Comparison of ENCODE assay signal across 24 cellular contexts in genomic region chr10:124235232-124235631, GRCh38.
A peak's percentile ranks its signal among the peaks of the same experiment; 100 is the strongest.
DNase-seq lines count a peak whose midpoint lies in the region; ATAC-seq, FAIRE-seq and TF ChIP-seq lines count a peak whose summit lies in the region.
"Had no signal": no experiment of that assay in that cellular context is flagged by ENCODE, and none has a peak within 500 bp of the region (broad histone marks: within the 10 kb centered on the region; RNA-seq: fewer than 3 reads in every experiment).

No MANE protein-coding gene starts in this region.

- no peaks in the 10 kb centered on the region for H3K9me1 ChIP-seq in K562 (ENCODE audit: control insufficient read depth, insufficient read depth, low read length)

- H3K27ac ChIP-seq in K562 (ENCODE audit: extremely low read depth, low read depth, low read length), result no peak overlapping the region
- H3K27ac ChIP-seq in neural progenitor cell, result no peak overlapping the region
- H3K27ac ChIP-seq: BLaER1 had no signal

- H3F3A ChIP-seq in neural progenitor cell (ENCODE audit: low read depth), result no peaks in the 10 kb centered on the region

- H3K4me1 ChIP-seq in K562 (replicated peaks in 1 of 2; ENCODE audit: control insufficient read depth in 2 of 2, insufficient read depth in 2 of 2, low read length in 2 of 2) (no peaks in the 10 kb centered on the region), neural progenitor cell (no peaks in the 10 kb centered on the region)

- no peak for DNase-seq in activated CD4-positive, alpha-beta T cell treated with anti-CD3 and anti-CD28 coated beads, Interleukin-2, amount 10 ng/mL, durations not matched to agents 7 days and 5 days
- DNase-seq in activated CD4-positive, alpha-beta T cell treated with anti-CD3 and anti-CD28 coated beads, Interleukin-2, amount 10 ng/mL, durations not matched to agents 24 days and 14 days, result no peak
- DNase-seq in K562 (ENCODE audit: extremely low read depth in 1 of 4, low spot score in 3 of 4), result no peak
- DNase-seq in neural progenitor cell (ENCODE audit: low spot score), result no peak
- DNase-seq in Calu3, result no peak
- DNase-seq in GM12891 (ENCODE audit: insufficient read length, low spot score), result no peak
- no peak for DNase-seq in activated T-cell treated with anti-CD3 and anti-CD28 coated beads for 4 hours
- DNase-seq: 8988T; ACHN; BE2C; C1 segment of cervical spinal cord; CD4-positive, alpha-beta memory T cell; CD4-positive, CD25-positive, alpha-beta regulatory T cell; CD8-positive, alpha-beta memory T cell; COR-L47; DMS79 treated with DMSO at 0.1 percent for 48 hours; GF-D8 had no signal

- H4K20me1 ChIP-seq in K562 (replicated peaks; ENCODE audit: control insufficient read depth, insufficient read depth, low read length) (no peaks in the 10 kb centered on the region), neural progenitor cell (ENCODE audit: low read depth) (no peaks in the 10 kb centered on the region)
- H4K20me1 ChIP-seq: BLaER1 had no signal

- no peaks in the 10 kb centered on the region for H3K36me3 Mint-ChIP-seq in activated CD4-positive, alpha-beta T cell treated with anti-CD3 and anti-CD28 coated beads, Interleukin-2, amount 10 ng/mL, durations not matched to agents 7 days and 5 days (ENCODE audit: low read depth)
- H3K36me3 Mint-ChIP-seq in activated CD4-positive, alpha-beta T cell treated with anti-CD3 and anti-CD28 coated beads, Interleukin-2, amount 10 ng/mL, durations not matched to agents 24 days and 14 days (ENCODE audit: low read depth), result no peaks in the 10 kb centered on the region
- H3K36me3 Mint-ChIP-seq in neural progenitor cell (no peaks in the 10 kb centered on the region), Calu3 (ENCODE audit: insufficient read depth, unreplicated experiment) (no peaks in the 10 kb centered on the region)
- H3K36me3 Mint-ChIP-seq: CD14-positive monocyte; CD4-positive, CD25-positive, alpha-beta regulatory T cell had no signal

- H3K4me3 ChIP-seq in K562, result no peak overlapping the region
- no peak overlapping the region for H3K4me3 ChIP-seq in neural progenitor cell
- H3K4me3 ChIP-seq: BLaER1 had no signal

- POLR2A ChIA-PET in activated CD4-positive, alpha-beta T cell treated with anti-CD3 and anti-CD28 coated beads, Interleukin-2, amount 10 ng/mL, durations not matched to agents 7 days and 5 days (lab: Charles Lee), result no interaction called here
- POLR2A ChIA-PET in K562 (lab: Yijun Ruan, JAX), result no interaction called here

- BruUV-seq in K562 (replicated peaks; lab: Mats Ljungman, UMichigan), result no TSS peak
- BruUV-seq in Calu3 (replicated peaks; lab: Mats Ljungman, UMichigan), result no TSS peak

- no peak overlapping the region for H2AFZ ChIP-seq in K562 (ENCODE audit: low read depth, low read length)
- no peak overlapping the region for H2AFZ ChIP-seq in neural progenitor cell (replicated peaks)

- TF ChIP-seq EP300 in K562 (IDR thresholded peaks at IDR 0.05; ENCODE audit: low read length), result no peak

- in situ Hi-C loops in K562 (cut with MboI), result no loop called here

- ATAC-seq in K562, result no peak

- no peak for TF ChIP-seq RAD21 in K562 (CRISPR knock-in tag; conservative IDR thresholded peaks at IDR 0.05 in 1 of 2, IDR thresholded peaks at IDR 0.05 in 1 of 2)

- intact Hi-C loops in activated CD4-positive, alpha-beta T cell treated with anti-CD3 and anti-CD28 coated beads, Interleukin-2, amount 10 ng/mL, durations not matched to agents 24 days and 14 days (cut with micrococcal nuclease), result no loop called here
- intact Hi-C loops in K562 (cut with micrococcal nuclease), result no loop called here
- intact Hi-C loops in Calu3 (cut with micrococcal nuclease; ENCODE audit: unreplicated experiment), result no loop called here

- H3K27ac Mint-ChIP-seq in activated CD4-positive, alpha-beta T cell treated with anti-CD3 and anti-CD28 coated beads, Interleukin-2, amount 10 ng/mL, durations not matched to agents 7 days and 5 days, result peak overlapping the region; percentile 7
- H3K27ac Mint-ChIP-seq in activated CD4-positive, alpha-beta T cell treated with anti-CD3 and anti-CD28 coated beads, Interleukin-2, amount 10 ng/mL, durations not matched to agents 24 days and 14 days, result no peak overlapping the region
- H3K27ac Mint-ChIP-seq in neural progenitor cell (peak overlapping the region; percentile 31), Calu3 (ENCODE audit: unreplicated experiment) (no peak overlapping the region)
- H3K27ac Mint-ChIP-seq: CD14-positive monocyte; CD4-positive, alpha-beta memory T cell; CD4-positive, CD25-positive, alpha-beta regulatory T cell; CD8-positive, alpha-beta memory T cell had no signal

- H3K9me3 ChIP-seq in K562 (replicated peaks; ENCODE audit: control insufficient read depth, insufficient read depth, low read depth, low read length), result peaks cover 4% of the 10 kb centered on the region; the same call in 1 of the 2 replicates
- H3K9me3 ChIP-seq in neural progenitor cell (ENCODE audit: low read depth), result no peaks in the 10 kb centered on the region
- H3K9me3 ChIP-seq: BE2C, BLaER1 had no signal

- H3K4me2 ChIP-seq in K562 (ENCODE audit: insufficient read depth, low read length), result no peak overlapping the region
- no peak overlapping the region for H3K4me2 ChIP-seq in neural progenitor cell

- H3K27me3 ChIP-seq in K562 (ENCODE audit: control insufficient read depth in 2 of 2, insufficient read depth in 2 of 2, low read length in 2 of 2) (peaks cover 0 to 13% of the 10 kb centered on the region in 2 experiments; a peak in 1 of 5 replicates), neural progenitor cell (no peaks in the 10 kb centered on the region)
- H3K27me3 ChIP-seq: BE2C, BLaER1 had no signal

- 19% methylated on average over 5 of the region's 5 CpGs for WGBS in K562 (ENCODE audit: insufficient coverage, low coverage, missing lambda C conversion rate)

- H3K27me3 Mint-ChIP-seq in activated CD4-positive, alpha-beta T cell treated with anti-CD3 and anti-CD28 coated beads, Interleukin-2, amount 10 ng/mL, durations not matched to agents 7 days and 5 days, result no peaks in the 10 kb centered on the region
- no peaks in the 10 kb centered on the region for H3K27me3 Mint-ChIP-seq in activated CD4-positive, alpha-beta T cell treated with anti-CD3 and anti-CD28 coated beads, Interleukin-2, amount 10 ng/mL, durations not matched to agents 24 days and 14 days
- H3K27me3 Mint-ChIP-seq in neural progenitor cell (ENCODE audit: insufficient read depth, low read depth), result peaks cover 16% of the 10 kb centered on the region
- H3K27me3 Mint-ChIP-seq in Calu3 (ENCODE audit: unreplicated experiment), result peaks cover 35% of the 10 kb centered on the region

- H3K4me1 Mint-ChIP-seq in activated CD4-positive, alpha-beta T cell treated with anti-CD3 and anti-CD28 coated beads, Interleukin-2, amount 10 ng/mL, durations not matched to agents 7 days and 5 days, result no peaks in the 10 kb centered on the region
- no peaks in the 10 kb centered on the region for H3K4me1 Mint-ChIP-seq in activated CD4-positive, alpha-beta T cell treated with anti-CD3 and anti-CD28 coated beads, Interleukin-2, amount 10 ng/mL, durations not matched to agents 24 days and 14 days
- H3K4me1 Mint-ChIP-seq in neural progenitor cell, result peaks cover 3% of the 10 kb centered on the region
- no peaks in the 10 kb centered on the region for H3K4me1 Mint-ChIP-seq in Calu3 (ENCODE audit: low read depth, unreplicated experiment)

- no peak overlapping the region for H3K4me3 Mint-ChIP-seq in activated CD4-positive, alpha-beta T cell treated with anti-CD3 and anti-CD28 coated beads, Interleukin-2, amount 10 ng/mL, durations not matched to agents 7 days and 5 days
- H3K4me3 Mint-ChIP-seq in activated CD4-positive, alpha-beta T cell treated with anti-CD3 and anti-CD28 coated beads, Interleukin-2, amount 10 ng/mL, durations not matched to agents 24 days and 14 days, result no peak overlapping the region
- H3K4me3 Mint-ChIP-seq in neural progenitor cell (no peak overlapping the region), Calu3 (ENCODE audit: low read depth, unreplicated experiment) (no peak overlapping the region)
- H3K4me3 Mint-ChIP-seq: CD14-positive monocyte; CD4-positive, alpha-beta memory T cell; CD8-positive, alpha-beta memory T cell had no signal

- H3K9ac ChIP-seq in K562 (ENCODE audit: insufficient read depth in 1 of 2, low read depth in 2 of 2, low read length in 2 of 2), result no peak overlapping the region
- H3K9ac ChIP-seq in neural progenitor cell, result no peak overlapping the region
- H3K9ac ChIP-seq: BLaER1 had no signal

- H3K79me2 ChIP-seq in K562 (ENCODE audit: control insufficient read depth, insufficient read depth, low read length) (no peaks in the 10 kb centered on the region), neural progenitor cell (ENCODE audit: low read depth) (no peaks in the 10 kb centered on the region)

- H3K9me3 Mint-ChIP-seq in activated CD4-positive, alpha-beta T cell treated with anti-CD3 and anti-CD28 coated beads, Interleukin-2, amount 10 ng/mL, durations not matched to agents 7 days and 5 days, result no peaks in the 10 kb centered on the region
- H3K9me3 Mint-ChIP-seq in activated CD4-positive, alpha-beta T cell treated with anti-CD3 and anti-CD28 coated beads, Interleukin-2, amount 10 ng/mL, durations not matched to agents 24 days and 14 days, result peaks cover 9% of the 10 kb centered on the region
- peaks cover 9% of the 10 kb centered on the region for H3K9me3 Mint-ChIP-seq in neural progenitor cell
- peaks cover 2% of the 10 kb centered on the region for H3K9me3 Mint-ChIP-seq in Calu3 (ENCODE audit: low read depth, unreplicated experiment)

- CTCF ChIA-PET in activated CD4-positive, alpha-beta T cell treated with anti-CD3 and anti-CD28 coated beads, Interleukin-2, amount 10 ng/mL, durations not matched to agents 7 days and 5 days (lab: Charles Lee), result no interaction called here
- CTCF ChIA-PET in K562 (lab: Yijun Ruan, JAX; ENCODE audit: low intra/inter-chr PET ratio) (no interaction called here), Calu3 (lab: Charles Lee) (interaction anchor here (0.6 kb wide), 1 partner anchor 86 kb away, joined by 8 read pairs; no protein-coding TSS in a partner anchor)

- no peak for TF ChIP-seq POLR2A in K562 (conservative IDR thresholded peaks at IDR 0.05)
- no peak for TF ChIP-seq POLR2A in GM12891 (IDR thresholded peaks at IDR 0.05; ENCODE audit: low read depth, low read length)

- TF ChIP-seq CTCF in K562 (IDR thresholded peaks at IDR 0.05 in 2 of 3, conservative IDR thresholded peaks at IDR 0.05 in 1 of 3; ENCODE audit: insufficient read depth in 2 of 3, low read depth in 1 of 3, low read length in 3 of 3) (no peak), neural progenitor cell (IDR thresholded peaks at IDR 0.05) (no peak), Calu3 (IDR thresholded peaks at IDR 0.05; ENCODE audit: unreplicated experiment) (no peak)

- H3K36me3 ChIP-seq in K562 (ENCODE audit: control insufficient read depth, insufficient read depth, low read length), result no peaks in the 10 kb centered on the region
- no peaks in the 10 kb centered on the region for H3K36me3 ChIP-seq in neural progenitor cell
- H3K36me3 ChIP-seq: BE2C, BLaER1 had no signal

- FAIRE-seq in K562 (lab: Jason Lieb, UNC) (no peak), GM12891 (lab: Jason Lieb, UNC) (no peak)
- FAIRE-seq: A204.1, D721Med, G401.6, GM12892, GM18507 had no signal

TF ChIP-seq in K562, 482 proteins besides CTCF, POLR2A, EP300 and RAD21:
- TF ChIP-seq ZFP36 (IDR thresholded peaks at IDR 0.05; ENCODE audit: low read depth, low read length, partially characterized antibody), result peak; percentile 54
- no peak for TF ChIP-seq COPS2 (conservative IDR thresholded peaks at IDR 0.05)

TF ChIP-seq in GM12891, 5 proteins besides CTCF, POLR2A, EP300 and RAD21 (continues in another document):
- TF ChIP-seq POLR2AphosphoS5 (IDR thresholded peaks at IDR 0.05; ENCODE audit: low read depth, low read length), result no peak

Comparison
In these comparisons a context has a peak if more than half of its experiments do, and no peak if none do; other contexts are left out.
1. H3K27ac Mint-ChIP-seq: peak in activated CD4-positive, alpha-beta T cell treated with anti-CD3 and anti-CD28 coated beads, Interleukin-2, amount 10 ng/mL, durations not matched to agents 7 days and 5 days (single experiment) and neural progenitor cell (single experiment); none in activated CD4-positive, alpha-beta T cell treated with anti-CD3 and anti-CD28 coated beads, Interleukin-2, amount 10 ng/mL, durations not matched to agents 24 days and 14 days (single experiment) and Calu3 (single experiment).